ENCODE assay signal across 10 cellular contexts in genomic region chr1:64117492-64117891, GRCh38.
"Had no signal": no experiment of that assay in that cellular context is flagged by ENCODE, and none has a peak within 500 bp of the region (broad histone marks: within the 10 kb centered on the region; RNA-seq: fewer than 3 reads in every experiment).

No MANE protein-coding gene starts in this region.

- H3K27ac ChIP-seq: GM23248, HL-60, KMS-11 had no signal

- ATAC-seq: HCT116 had no signal

- H3K36me3 ChIP-seq: HAP-1 had no signal

- DNase-seq: GM23248, GOT3, H7, HFFc6, IMR-90, KBM-7 had no signal

- H3K9me3 ChIP-seq: HAP-1 had no signal

- H3K4me2 ChIP-seq: KMS-11 had no signal

- H3K9me3 Mint-ChIP-seq: HFFc6 had no signal

- H3K4me3 ChIP-seq: GM23248, HAP-1 had no signal

- H2AFZ ChIP-seq: GM23248 had no signal

- H3K4me3 Mint-ChIP-seq: HFFc6 had no signal

- H3K9ac ChIP-seq: GM23248, KMS-11 had no signal

- H3K27ac Mint-ChIP-seq: HFFc6 had no signal

- H3K4me1 ChIP-seq: HAP-1 had no signal
